ENCODE assay signal across 8 cellular contexts in the genomic region with DNA sequence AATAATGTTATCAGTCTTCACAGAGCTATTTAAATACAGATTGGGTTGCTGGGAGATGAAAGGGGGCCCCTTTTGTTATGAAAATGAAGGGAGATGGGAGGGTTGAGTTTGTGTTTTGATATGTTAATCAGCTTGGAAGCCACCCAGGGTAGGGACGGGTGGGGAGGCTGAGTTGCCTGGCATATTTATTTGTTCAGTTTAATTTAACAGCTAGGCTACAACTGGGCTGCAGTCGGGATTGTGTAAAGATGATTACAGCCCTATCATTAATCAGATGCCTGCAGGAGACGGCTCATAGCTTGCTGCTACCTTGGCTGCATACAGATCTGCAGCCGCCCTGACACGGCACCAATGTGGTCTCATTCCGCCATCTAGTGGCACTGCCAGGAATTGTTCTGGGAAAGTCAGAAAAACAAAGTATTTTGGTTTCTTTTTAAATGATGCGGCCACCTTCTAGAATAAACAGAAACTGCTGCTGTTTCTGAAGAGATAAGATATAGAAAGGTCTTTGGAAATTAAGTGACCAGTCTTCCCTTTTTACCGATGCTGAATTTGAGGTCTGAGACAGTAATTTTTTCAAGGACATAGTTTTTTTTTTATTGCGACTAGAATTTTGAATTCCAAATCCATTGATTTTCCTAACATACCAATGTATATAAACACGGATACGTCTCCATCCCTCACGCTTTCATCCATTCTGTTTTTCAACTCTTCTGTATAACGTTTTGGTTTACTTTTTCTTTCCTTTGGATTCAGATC.
A peak's percentile ranks its signal among the peaks of the same experiment; 100 is the strongest.
DNase-seq lines count a peak whose midpoint lies in the region; ATAC-seq and TF ChIP-seq lines count a peak whose summit lies in the region.

No MANE protein-coding gene starts in this region.

- no peaks in the 10 kb centered on the region for H3K4me1 ChIP-seq in right lobe of liver

- H3K27ac ChIP-seq in right lobe of liver: no peak overlapping the region

- no peak for TF ChIP-seq POLR2A in right lobe of liver (IDR thresholded peaks at IDR 0.05)
- TF ChIP-seq POLR2A in GM18505 (IDR thresholded peaks at IDR 0.05; ENCODE audit: borderline replicate concordance, extremely low read depth, insufficient read depth, insufficient read length): no peak

- 1% methylated on average over 12 of the region's 13 CpGs for WGBS in right lobe of liver (ENCODE audit: insufficient coverage, low coverage, low lambda C conversion rate, missing lambda C conversion rate)

- no peaks in the 10 kb centered on the region for H3K36me3 ChIP-seq in right lobe of liver

- intact Hi-C loops in right lobe of liver (cut with DNase I): no loop called here

- H3K4me3 ChIP-seq in right lobe of liver: no peak overlapping the region

- H3K27me3 ChIP-seq in right lobe of liver: no peaks in the 10 kb centered on the region

- peak; percentile 79 to 96 (median 91) for ATAC-seq in right lobe of liver
- ATAC-seq in GM18505 (IDR thresholded peaks at IDR 0.05; ENCODE audit: unreplicated experiment): no peak

- H3K9me3 ChIP-seq in right lobe of liver: no peaks in the 10 kb centered on the region

- DNase-seq in NCI-H82 (lab: John Stamatoyannopoulos, UW) (peak; percentile 76), NCI-H82 treated with DMSO at 0.1 percent for 48 hours (lab: John Stamatoyannopoulos, UW; ENCODE audit: unreplicated experiment) (no peak), NCI-H1694 treated with DMSO at 0.1 percent for 48 hours (lab: John Stamatoyannopoulos, UW) (peak; percentile 15), dermis microvascular lymphatic vessel endothelial cell (ENCODE audit: low read depth in 2 of 2) (peak; percentile 18 to 49), right lobe of liver (peak; percentile 63 to 65 (median 64))
- DNase-seq in activated CD4-positive, alpha-beta T cell treated with anti-CD3 and anti-CD28 coated beads, Interleukin-2, amount 50 U/mL, for 1 hour: peak; percentile 60
- peak; percentile 13 to 54 (median 18) for DNase-seq in stimulated activated CD4-positive, alpha-beta T cell treated with anti-CD3 and anti-CD28 coated beads, TNF-alpha, amount 100 ng/mL, for 1 hour (ENCODE audit: low read depth in 3 of 3, low spot score in 1 of 3)

- peak; percentile 76 to 97 (median 95) for TF ChIP-seq CTCF in right lobe of liver (IDR thresholded peaks at IDR 0.05)
